ENCODE assay signal across 8 cellular contexts in the genomic region with DNA sequence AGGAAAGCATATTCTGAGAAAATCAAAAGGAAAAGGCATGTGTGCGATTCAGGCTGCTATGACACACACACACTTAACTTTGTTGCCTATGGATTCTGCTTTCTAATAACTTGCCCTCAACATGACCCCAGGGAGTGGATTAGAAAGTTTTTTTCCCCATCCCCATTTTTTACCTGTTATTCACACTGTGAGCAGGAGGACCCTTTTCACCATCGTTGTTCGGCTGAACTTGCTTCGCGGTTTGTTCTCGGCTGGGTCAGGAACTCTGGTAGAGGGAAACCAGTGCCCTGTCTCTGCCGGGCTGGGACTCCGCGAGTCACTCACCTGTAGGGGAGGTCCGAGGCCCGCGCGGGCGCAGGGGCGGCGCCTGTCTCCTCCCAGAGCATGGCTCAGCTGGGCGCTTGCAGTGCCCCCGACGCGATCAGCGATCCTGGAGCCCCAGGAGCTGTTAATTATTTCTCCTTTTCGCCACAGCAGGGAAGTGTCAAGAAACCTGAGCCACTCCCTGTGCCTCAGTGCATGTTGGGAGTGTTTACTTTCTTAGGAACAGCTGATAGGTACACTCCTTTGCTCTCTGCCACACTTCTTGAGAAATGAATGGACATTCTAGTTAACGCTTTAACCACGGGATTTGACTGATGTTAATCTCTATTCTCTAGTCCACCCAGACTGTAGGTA. TPM values are rescaled to one million over a fixed set of nuclear protein-coding genes. Genes with fewer than 3 reads are reported as not detected.
DNase-seq lines count a peak whose midpoint lies in the region; ATAC-seq, FAIRE-seq and TF ChIP-seq lines count a peak whose summit lies in the region.

A gene with protein sequence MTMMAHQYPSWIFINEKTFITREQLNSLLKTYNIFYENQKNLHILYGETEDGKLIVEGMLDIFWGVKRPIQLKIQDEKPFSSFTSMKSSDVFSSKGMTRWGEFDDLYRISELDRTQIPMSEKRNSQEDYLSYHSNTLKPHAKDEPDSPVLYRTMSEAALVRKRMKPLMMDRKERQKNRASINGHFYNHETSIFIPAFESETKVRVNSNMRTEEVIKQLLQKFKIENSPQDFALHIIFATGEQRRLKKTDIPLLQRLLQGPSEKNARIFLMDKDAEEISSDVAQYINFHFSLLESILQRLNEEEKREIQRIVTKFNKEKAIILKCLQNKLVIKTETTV (minus strand): TSS at position 322 of the 678 bp plus-strand sequence. CDS start 8,641 bp downstream, outside the sequence.

- TF ChIP-seq EP300 in SK-N-SH (IDR thresholded peaks at IDR 0.05; ENCODE audit: borderline replicate concordance in 1 of 2, low read depth in 1 of 2, low read length in 1 of 2), result no peak

- H2AK5ac ChIP-seq in trophoblast cell (ENCODE audit: low read length), result no peak within 1 kb of the TSS

- no peaks in the 10 kb centered on the region for H3K79me1 ChIP-seq in trophoblast cell (ENCODE audit: low read length)

- H3F3A ChIP-seq in SK-N-SH (replicated peaks; ENCODE audit: insufficient read depth), result no peaks in the 10 kb centered on the region

- H3K14ac ChIP-seq in trophoblast cell (ENCODE audit: low read length), result no peak within 1 kb of the TSS

- H3K27me3 ChIP-seq in HUES6 (ENCODE audit: control insufficient read depth, insufficient read depth, low read length) (peaks cover 21% of the 10 kb centered on the region), SK-N-SH (ENCODE audit: insufficient read depth) (peaks cover 27% of the 10 kb centered on the region; the same call in 1 of the 2 replicates), trophoblast cell (ENCODE audit: insufficient read depth, low read length) (no peaks in the 10 kb centered on the region)

- H2BK5ac ChIP-seq in trophoblast cell (ENCODE audit: low read depth, low read length, poor library complexity), result no peak within 1 kb of the TSS

- H3K79me2 ChIP-seq in SK-N-SH (ENCODE audit: insufficient read depth) (no peaks in the 10 kb centered on the region), trophoblast cell (ENCODE audit: control insufficient read depth, insufficient read depth, low read length, poor library complexity) (no peaks in the 10 kb centered on the region)

- no peak for TF ChIP-seq CTCF in SK-N-SH (IDR thresholded peaks at IDR 0.05)

- H2BK120ac ChIP-seq in trophoblast cell (ENCODE audit: insufficient read depth, low read length, poor library complexity), result no peak within 1 kb of the TSS

- H3K9me3 ChIP-seq in HUES6 (ENCODE audit: control insufficient read depth, insufficient read depth, low read depth, low read length) (no peaks in the 10 kb centered on the region), SK-N-SH (no peaks in the 10 kb centered on the region), trophoblast cell (ENCODE audit: insufficient read depth, low read depth, low read length) (no peaks in the 10 kb centered on the region)

- peaks cover 10% of the 10 kb centered on the region for H3K4me1 ChIP-seq in HUES6 (ENCODE audit: control insufficient read depth, insufficient read depth, low read length)
- no peaks in the 10 kb centered on the region for H3K4me1 ChIP-seq in SK-N-SH (ENCODE audit: control insufficient read depth in 1 of 2, insufficient read depth in 2 of 2, low read depth in 1 of 2, low read length in 1 of 2)
- peaks cover 0 to 3% of the 10 kb centered on the region in 2 experiments for H3K4me1 ChIP-seq in trophoblast cell (ENCODE audit: control insufficient read depth in 1 of 2, insufficient read depth in 2 of 2, low read length in 2 of 2)

- no peak within 1 kb of the TSS for H3K18ac ChIP-seq in trophoblast cell (ENCODE audit: low read length)

- no peaks in the 10 kb centered on the region for H4K20me1 ChIP-seq in SK-N-SH (ENCODE audit: insufficient read depth)

- no peak for TF ChIP-seq RAD21 in SK-N-SH (IDR thresholded peaks at IDR 0.05; ENCODE audit: low read length)

- POLR2A ChIA-PET in SK-N-SH (lab: Yijun Ruan, JAX), result no interaction called here

- H3K9ac ChIP-seq in HUES6 (ENCODE audit: low read length) (peak within 1 kb of the TSS; percentile 7), SK-N-SH (no peak within 1 kb of the TSS), trophoblast cell (ENCODE audit: low read length) (no peak within 1 kb of the TSS)

- no peak within 1 kb of the TSS for H3K4ac ChIP-seq in trophoblast cell (ENCODE audit: low read depth, low read length)

- H3K36me3 ChIP-seq in HUES6 (ENCODE audit: control insufficient read depth, insufficient read depth, low read length) (no peaks in the 10 kb centered on the region), SK-N-SH (replicated peaks in 1 of 2; ENCODE audit: control insufficient read depth in 1 of 2, insufficient read depth in 2 of 2, low read length in 1 of 2) (peaks cover 0 to 2% of the 10 kb centered on the region in 2 experiments), trophoblast cell (ENCODE audit: control insufficient read depth in 1 of 2, insufficient read depth in 2 of 2, low read length in 2 of 2) (no peaks in the 10 kb centered on the region)

- no peak within 1 kb of the TSS for H3K27ac ChIP-seq in HUES6 (ENCODE audit: low read depth, low read length)
- H3K27ac ChIP-seq in SK-N-SH (ENCODE audit: low read depth in 2 of 2, low read length in 1 of 2), result no peak within 1 kb of the TSS
- no peak within 1 kb of the TSS for H3K27ac ChIP-seq in trophoblast cell (ENCODE audit: low read depth, low read length)

- H2BK12ac ChIP-seq in trophoblast cell (ENCODE audit: low read length), result no peak within 1 kb of the TSS

- H3K9me2 ChIP-seq in SK-N-SH, result no peaks in the 10 kb centered on the region

- WGBS in SK-N-SH (ENCODE audit: low lambda C conversion rate), result under 1% methylated on average over 10 of the region's 24 CpGs
- WGBS in trophoblast cell (ENCODE audit: extremely low coverage, insufficient coverage, insufficient read length), result no CpG with 5 or more reads among the region's 24 CpGs

- no peak within 1 kb of the TSS for H3K23ac ChIP-seq in trophoblast cell (ENCODE audit: low read length)

- no peak for TF ChIP-seq POLR2A in GM12891 (IDR thresholded peaks at IDR 0.05; ENCODE audit: low read depth, low read length)

- H4K91ac ChIP-seq in trophoblast cell (ENCODE audit: low read depth, low read length), result no peak within 1 kb of the TSS

- DNase-seq in GM12891 (ENCODE audit: insufficient read length, low spot score) (no peak), SK-N-SH (no peak), trophoblast cell (peak; percentile 85 to 91), NCI-H1694 (lab: John Stamatoyannopoulos, UW) (no peak), occipital lobe (lab: John Stamatoyannopoulos, UW) (no peak)

- H4K8ac ChIP-seq in trophoblast cell (ENCODE audit: low read depth, low read length), result no peak within 1 kb of the TSS

- CTCF ChIA-PET in SK-N-SH (lab: Yijun Ruan, JAX), result interaction anchor here (1.3 kb wide), 1 partner anchor 47 kb away, joined by 4 read pairs; no protein-coding TSS in a partner anchor

- H2AFZ ChIP-seq in SK-N-SH (ENCODE audit: low read depth), result no peak within 1 kb of the TSS
- peak within 1 kb of the TSS; percentile 12 for H2AFZ ChIP-seq in trophoblast cell (ENCODE audit: insufficient read depth, low read length, poor library complexity)

- peak; percentile 50 for FAIRE-seq in GM12891 (lab: Jason Lieb, UNC)

- H3K4me2 ChIP-seq in SK-N-SH (peak within 1 kb of the TSS; percentile 43; the same call in 1 of the 2 replicates), trophoblast cell (ENCODE audit: low read length) (peak within 1 kb of the TSS; percentile 64)

- H3K4me3 ChIP-seq in HUES6 (ENCODE audit: low read depth, low read length), result peak within 1 kb of the TSS; percentile 54
- H3K4me3 ChIP-seq in SK-N-SH (ENCODE audit: low read depth in 2 of 2, low read length in 1 of 2), result no peak within 1 kb of the TSS
- peak within 1 kb of the TSS; percentile 25 for H3K4me3 ChIP-seq in trophoblast cell (ENCODE audit: low read depth, low read length)

- ATAC-seq in GM21528 (IDR thresholded peaks at IDR 0.05; ENCODE audit: low FRiP score, unreplicated experiment) (peak; percentile 95), esophagus mucosa (peak; percentile 92)

- H4K12ac ChIP-seq in trophoblast cell (ENCODE audit: low read depth, low read length), result no peak within 1 kb of the TSS

TF ChIP-seq in GM12891, 5 proteins besides CTCF, POLR2A, EP300 and RAD21:
- no peak for TF ChIP-seq POLR2AphosphoS5 (IDR thresholded peaks at IDR 0.05; ENCODE audit: low read depth, low read length)
- no peak for TF ChIP-seq PAX5 (IDR thresholded peaks at IDR 0.05; ENCODE audit: insufficient read depth, low read length, severe bottlenecking)
- no peak for TF ChIP-seq POU2F2 (IDR thresholded peaks at IDR 0.05; ENCODE audit: low read depth, low read length)
- no peak for TF ChIP-seq TAF1 (IDR thresholded peaks at IDR 0.05; ENCODE audit: low read depth, low read length)
- no peak for TF ChIP-seq SPI1 (IDR thresholded peaks at IDR 0.05; ENCODE audit: low read depth, low read length)

TF ChIP-seq in SK-N-SH, 30 proteins besides CTCF, POLR2A, EP300 and RAD21 (continues in another document):
- TF ChIP-seq NFIC (IDR thresholded peaks at IDR 0.05; ENCODE audit: borderline replicate concordance) (no peak), TEAD4 (IDR thresholded peaks at IDR 0.05; ENCODE audit: borderline replicate concordance, insufficient read depth) (no peak), RFX5 (IDR thresholded peaks at IDR 0.05; ENCODE audit: low read length) (no peak)

RNA-seq across cellular contexts. Expression of the gene that starts here (rescaled TPM):
- 0.21 TPM for polyA plus RNA-seq in GM12891 (2012; ENCODE audit: low read depth, missing spikeins)
- polyA plus RNA-seq in SK-N-SH (2012; rRNA removed), result not detected in 2 replicates
- not detected in 2 replicates for polyA plus RNA-seq in SK-N-SH (2012; cell fraction: cytosol; rRNA removed)
- polyA plus RNA-seq in SK-N-SH (2012; cell fraction: nucleus; rRNA removed), result not detected in 2 replicates
- total RNA-seq in esophagus mucosa (1.8 TPM), occipital lobe (0.31 TPM)
- polyA plus RNA-seq in trophoblast cell (2013), result 0.26 and 0.28 TPM in 2 replicates

Comparison
In these comparisons a context has a peak if more than half of its experiments do, and no peak if none do; other contexts are left out.
1. DNase-seq: peak in trophoblast cell (2 of 2); none in GM12891 (single experiment), SK-N-SH (single experiment), NCI-H1694 (single experiment) and occipital lobe (single experiment).
2. H3K4me3 ChIP-seq: peak in HUES6 (single experiment) and trophoblast cell (single experiment); none in SK-N-SH (0 of 2).